Comparison of ENCODE assay signal across 29 cellular contexts in genomic region chr6:2178125-2178524, GRCh38.
"Had no signal": no experiment of that assay in that cellular context is flagged by ENCODE, and none has a peak within 500 bp of the region (broad histone marks: within the 10 kb centered on the region; RNA-seq: fewer than 3 reads in every experiment).

No MANE protein-coding gene starts in this region.

- H3K27me3 ChIP-seq: colonic mucosa, dorsolateral prefrontal cortex, esophagus muscularis mucosa, esophagus squamous epithelium, foreskin keratinocyte, gastrocnemius medialis, gastroesophageal sphincter, heart left ventricle, heart right ventricle had no signal

- H3K4me3 Mint-ChIP-seq: dendritic cell treated with granulocyte-macrophage colony-stimulating factor and Interleukin-4, amounts not matched to agents 40 ng/mL and 50 ng/mL, for 4 days; effector memory CD8-positive, alpha-beta T cell; endodermal cell had no signal

- H3K27me3 Mint-ChIP-seq: dendritic cell treated with granulocyte-macrophage colony-stimulating factor and Interleukin-4, amounts not matched to agents 40 ng/mL and 50 ng/mL, for 4 days; effector memory CD8-positive, alpha-beta T cell had no signal

- H3K36me3 ChIP-seq: colonic mucosa, esophagus muscularis mucosa, esophagus squamous epithelium, gastrocnemius medialis, gastroesophageal sphincter, heart left ventricle, heart right ventricle had no signal

- H3K27ac Mint-ChIP-seq: dendritic cell treated with granulocyte-macrophage colony-stimulating factor and Interleukin-4, amounts not matched to agents 40 ng/mL and 50 ng/mL, for 4 days; effector memory CD8-positive, alpha-beta T cell; endodermal cell had no signal

- H3K9me3 ChIP-seq: colonic mucosa, esophagus squamous epithelium, gastrocnemius medialis had no signal

- H3K27ac ChIP-seq: colonic mucosa, coronary artery, dorsolateral prefrontal cortex, epithelial cell of prostate, esophagus muscularis mucosa, esophagus squamous epithelium, foreskin keratinocyte, gastrocnemius medialis, gastroesophageal sphincter, heart left ventricle, heart right ventricle had no signal

- H3K4me3 ChIP-seq: colonic mucosa, coronary artery, dorsolateral prefrontal cortex, esophagus muscularis mucosa, esophagus squamous epithelium, gastrocnemius medialis, gastroesophageal sphincter, heart left ventricle, heart right ventricle had no signal

- FAIRE-seq: colon, endometrium, endothelial cell of umbilical vein, frontal cortex had no signal

- H3K4me1 Mint-ChIP-seq: endodermal cell had no signal

- DNase-seq: colonic mucosa; cortex of kidney; dermis blood vessel endothelial cell; dorsolateral prefrontal cortex; effector CD4-positive, alpha-beta T cell; effector CD8-positive, alpha-beta T cell; effector memory CD4-positive, alpha-beta T cell; effector memory CD8-positive, alpha-beta T cell; endodermal cell; erythroblast; esophagus squamous epithelium; foreskin fibroblast; foreskin keratinocyte; foreskin melanocyte; gastrocnemius medialis; glutamatergic neuron; head of caudate nucleus; heart left ventricle; heart right ventricle had no signal

- ATAC-seq: effector memory CD8-positive, alpha-beta T cell; esophagus mucosa; foreskin keratinocyte; gastrocnemius medialis; gastroesophageal sphincter; heart left ventricle; heart right ventricle had no signal

- H3K4me1 ChIP-seq: esophagus muscularis mucosa, esophagus squamous epithelium, foreskin keratinocyte, gastrocnemius medialis, gastroesophageal sphincter, heart left ventricle, heart right ventricle had no signal
